In the genomic region with DNA sequence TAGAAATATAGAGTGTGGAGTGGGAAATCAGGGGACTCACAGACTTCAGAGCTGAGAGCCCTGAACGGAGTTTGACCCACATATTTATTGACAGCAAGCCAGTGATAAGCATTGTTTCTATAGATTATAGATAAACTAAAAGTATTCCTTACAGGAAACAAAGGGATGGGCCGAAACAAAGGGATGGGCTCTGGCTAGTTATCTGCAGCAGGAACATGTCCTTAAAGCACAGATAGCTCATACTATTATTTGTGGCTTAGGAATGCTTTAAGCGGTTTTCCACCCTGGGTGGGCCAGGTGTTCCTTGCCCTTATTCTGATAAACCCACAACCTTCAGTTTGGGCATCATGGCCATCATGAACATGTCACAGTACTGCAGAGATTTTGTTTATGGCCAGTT, we compare ENCODE assay signal across 1 cellular context.
TF ChIP-seq lines count a peak whose summit lies in the region.

No MANE protein-coding gene starts in this region.

TF ChIP-seq in HepG2, 621 proteins besides CTCF, POLR2A, EP300 and RAD21:
- TF ChIP-seq ZNF761 (CRISPR knock-in tag; conservative IDR thresholded peaks at IDR 0.05) = peak; percentile 95
